ENCODE assay signal across 18 cellular contexts in the genomic region with DNA sequence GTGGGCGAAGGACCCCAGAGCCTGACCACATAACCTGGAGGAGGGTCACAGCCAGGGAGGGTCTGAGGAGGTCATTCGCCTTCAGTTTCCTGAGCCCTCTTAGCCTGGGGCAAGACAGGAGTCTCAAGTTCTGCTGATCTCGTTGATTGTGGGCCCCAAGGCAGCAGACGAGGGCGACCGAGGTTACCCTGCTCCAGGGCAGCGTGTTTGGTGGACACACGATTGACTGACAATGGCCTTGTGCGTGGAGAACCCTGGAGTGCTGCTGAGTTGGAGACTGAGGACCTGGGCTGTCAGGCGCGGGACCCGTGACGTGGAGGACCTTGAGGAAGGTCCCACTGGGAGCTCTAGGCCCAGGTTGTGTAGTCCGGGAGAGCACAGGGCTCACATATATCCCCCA. TPM values are rescaled to one million over a fixed set of nuclear protein-coding genes. Genes with fewer than 3 reads are reported as not detected.
DNase-seq lines count a peak whose midpoint lies in the region; TF ChIP-seq lines count a peak whose summit lies in the region.
"Had no signal": no experiment of that assay in that cellular context is flagged by ENCODE, and none has a peak within 500 bp of the region (broad histone marks: within the 10 kb centered on the region; RNA-seq: fewer than 3 reads in every experiment).

No MANE protein-coding gene starts in this region.

- H4K91ac ChIP-seq in mesenchymal stem cell (ENCODE audit: low read length) (no peak overlapping the region), trophoblast cell (ENCODE audit: low read depth, low read length) (no peak overlapping the region)

- H3K4me1 ChIP-seq in SJCRH30 = peaks cover 20% of the 10 kb centered on the region
- peaks cover 33% of the 10 kb centered on the region for H3K4me1 ChIP-seq in mesenchymal stem cell (ENCODE audit: control insufficient read depth, insufficient read depth, low read depth, low read length)
- H3K4me1 ChIP-seq in trophoblast cell (ENCODE audit: control insufficient read depth in 1 of 2, insufficient read depth in 2 of 2, low read length in 2 of 2) = peaks cover 9 to 13% of the 10 kb centered on the region in 2 experiments
- H3K4me1 ChIP-seq in spleen = peaks cover 3 to 78% (median 36%) of the 10 kb centered on the region in 6 donors
- H3K4me1 ChIP-seq in tibial nerve = no peaks in the 10 kb centered on the region
- H3K4me1 ChIP-seq: Caco-2 had no signal

- H3K4me2 ChIP-seq in mesenchymal stem cell (ENCODE audit: low read length, poor library complexity, severe bottlenecking) (no peak overlapping the region), trophoblast cell (ENCODE audit: low read length) (no peak overlapping the region)
- H3K4me2 ChIP-seq: PC-9 had no signal

- peak overlapping the region; percentile 29 for H2AK5ac ChIP-seq in mesenchymal stem cell (ENCODE audit: low read length, severe bottlenecking)
- H2AK5ac ChIP-seq in trophoblast cell (ENCODE audit: low read length) = no peak overlapping the region

- no peak overlapping the region for H4K12ac ChIP-seq in trophoblast cell (ENCODE audit: low read depth, low read length)

- no peak for TF ChIP-seq EP300 in tibial nerve (IDR thresholded peaks at IDR 0.05)

- WGBS in mesenchymal stem cell = 84% methylated on average over 9 of the region's 14 CpGs
- WGBS in trophoblast cell (ENCODE audit: extremely low coverage, insufficient coverage, insufficient read length) = no CpG with 5 or more reads among the region's 14 CpGs
- WGBS in spleen, 5 donors = 78 to 90% (median 84%) methylated on average over 14 of the region's 14 CpGs
- 80 to 82% methylated on average over 13 to 14 of the region's 14 CpGs for WGBS in tibial nerve, 2 donors

- in situ Hi-C loops in KBM-7 (cut with MboI; ENCODE audit: low pct_unique_long_range_greater_than_20kb, low sequenced_read_pairs) = no loop called here

- H2BK15ac ChIP-seq in mesenchymal stem cell (ENCODE audit: low read depth, poor library complexity, severe bottlenecking) = no peak overlapping the region

- H2BK12ac ChIP-seq in mesenchymal stem cell (ENCODE audit: low read length in 2 of 2) (no peak overlapping the region), trophoblast cell (ENCODE audit: low read length) (no peak overlapping the region)

- H3K23ac ChIP-seq in mesenchymal stem cell (ENCODE audit: low read length in 2 of 2) (no peak overlapping the region), trophoblast cell (ENCODE audit: low read length) (no peak overlapping the region)

- H2BK5ac ChIP-seq in mesenchymal stem cell (ENCODE audit: low read depth, low read length, poor library complexity, severe bottlenecking) = no peak overlapping the region
- no peak overlapping the region for H2BK5ac ChIP-seq in trophoblast cell (ENCODE audit: low read depth, low read length, poor library complexity)

- H3K36me3 ChIP-seq in SJCRH30 (no peaks in the 10 kb centered on the region), mesenchymal stem cell (ENCODE audit: control insufficient read depth in 1 of 2, insufficient read depth in 2 of 2, low read depth in 1 of 2, low read length in 2 of 2) (peaks cover 0 to 64% of the 10 kb centered on the region in 2 experiments), trophoblast cell (ENCODE audit: control insufficient read depth in 1 of 2, insufficient read depth in 2 of 2, low read length in 2 of 2) (peaks cover 5 to 7% of the 10 kb centered on the region in 2 experiments), spleen (peaks cover 0 to 67% (median 0%) of the 10 kb centered on the region in 6 donors), tibial nerve (no peaks in the 10 kb centered on the region)

- H3K18ac ChIP-seq in mesenchymal stem cell (ENCODE audit: low read depth in 1 of 2, low read length in 2 of 2) (no peak overlapping the region), trophoblast cell (ENCODE audit: low read length) (no peak overlapping the region)

- no peak for TF ChIP-seq CTCF in spleen (IDR thresholded peaks at IDR 0.05 in 8 of 11, conservative IDR thresholded peaks at IDR 0.05 in 3 of 11)
- no peak for TF ChIP-seq CTCF in tibial nerve (IDR thresholded peaks at IDR 0.05)

- no peak overlapping the region for H3K14ac ChIP-seq in mesenchymal stem cell (ENCODE audit: low read length in 2 of 2)
- peak overlapping the region; percentile 54 for H3K14ac ChIP-seq in trophoblast cell (ENCODE audit: low read length)

- peak overlapping the region; percentile 47 for H3K27ac ChIP-seq in SJCRH30
- H3K27ac ChIP-seq in mesenchymal stem cell (ENCODE audit: low read length, poor library complexity, severe bottlenecking) = no peak overlapping the region
- H3K27ac ChIP-seq in trophoblast cell (ENCODE audit: low read depth, low read length) = no peak overlapping the region
- H3K27ac ChIP-seq in spleen = no peak overlapping the region
- no peak overlapping the region for H3K27ac ChIP-seq in tibial nerve
- H3K27ac ChIP-seq: C4-2B, HL-60, PC-9 had no signal

- H2BK120ac ChIP-seq in mesenchymal stem cell (ENCODE audit: low read depth, low read length) (no peak overlapping the region), trophoblast cell (ENCODE audit: insufficient read depth, low read length, poor library complexity) (no peak overlapping the region)

- H2AFZ ChIP-seq in mesenchymal stem cell (ENCODE audit: low read depth, low read length) = no peak overlapping the region
- H2AFZ ChIP-seq in trophoblast cell (ENCODE audit: insufficient read depth, low read length, poor library complexity) = no peak overlapping the region
- H2AFZ ChIP-seq: PC-9 had no signal

- H3K79me2 ChIP-seq in trophoblast cell (ENCODE audit: control insufficient read depth, insufficient read depth, low read length, poor library complexity) = no peaks in the 10 kb centered on the region

- no peak for TF ChIP-seq POLR2A in spleen (IDR thresholded peaks at IDR 0.05)
- no peak for TF ChIP-seq POLR2A in tibial nerve (IDR thresholded peaks at IDR 0.05)

- no peak for DNase-seq in SJCRH30
- no peak for DNase-seq in mesenchymal stem cell
- DNase-seq in trophoblast cell = no peak
- peak; percentile 61 for DNase-seq in spleen
- DNase-seq in KBM-7 = no peak
- no peak for DNase-seq in tibial nerve (ENCODE audit: low spot score in 2 of 2)
- DNase-seq in NCI-H226 = no peak
- DNase-seq: Caco-2; CD8-positive, alpha-beta T cell; DND-41; Kasumi-1; NCI-H1436 treated with DMSO at 0.1 percent for 48 hours; NCI-H1930; NCI-H526; NK-92 treated with Interleukin-12 subunit alpha and Interleukin-12 subunit beta, amount 100 ng/mL, for 24 hours; PC-9 had no signal

- H4K8ac ChIP-seq in mesenchymal stem cell (ENCODE audit: low read length) = no peak overlapping the region
- no peak overlapping the region for H4K8ac ChIP-seq in trophoblast cell (ENCODE audit: low read depth, low read length)

- intact Hi-C loops in spleen (cut with DNase I; ENCODE audit: low total_unique reads) = no loop called here

- H3K9ac ChIP-seq in mesenchymal stem cell (ENCODE audit: low read length) = no peak overlapping the region
- no peak overlapping the region for H3K9ac ChIP-seq in trophoblast cell (ENCODE audit: low read length)

- no peak overlapping the region for H3K4me3 ChIP-seq in SJCRH30
- H3K4me3 ChIP-seq in mesenchymal stem cell (ENCODE audit: insufficient read depth in 1 of 2, low read depth in 1 of 2, low read length in 2 of 2) = no peak overlapping the region
- H3K4me3 ChIP-seq in trophoblast cell (ENCODE audit: low read depth, low read length) = no peak overlapping the region
- H3K4me3 ChIP-seq in spleen = no peak overlapping the region
- no peak overlapping the region for H3K4me3 ChIP-seq in tibial nerve
- H3K4me3 ChIP-seq: PC-9 had no signal

- peaks cover 45% of the 10 kb centered on the region for H3K79me1 ChIP-seq in mesenchymal stem cell (replicated peaks; ENCODE audit: low read length, poor library complexity, severe bottlenecking)
- H3K79me1 ChIP-seq in trophoblast cell (ENCODE audit: low read length) = peaks cover 6% of the 10 kb centered on the region

- H3K9me3 ChIP-seq in SJCRH30 (replicated peaks) = no peaks in the 10 kb centered on the region
- no peaks in the 10 kb centered on the region for H3K9me3 ChIP-seq in mesenchymal stem cell (ENCODE audit: control insufficient read depth, low read length)
- H3K9me3 ChIP-seq in trophoblast cell (ENCODE audit: insufficient read depth, low read depth, low read length) = peaks cover 3% of the 10 kb centered on the region
- no peaks in the 10 kb centered on the region for H3K9me3 ChIP-seq in spleen
- H3K9me3 ChIP-seq in tibial nerve = no peaks in the 10 kb centered on the region
- H3K9me3 ChIP-seq: Caco-2 had no signal

- H3K4ac ChIP-seq in mesenchymal stem cell (ENCODE audit: low read depth in 1 of 2, low read length in 2 of 2) (no peak overlapping the region), trophoblast cell (ENCODE audit: low read depth, low read length) (no peak overlapping the region)

- no peaks in the 10 kb centered on the region for H3K27me3 ChIP-seq in SJCRH30
- H3K27me3 ChIP-seq in mesenchymal stem cell (ENCODE audit: control insufficient read depth in 1 of 2, insufficient read depth in 1 of 2, low read length in 2 of 2) = peaks cover 0 to 44% of the 10 kb centered on the region in 2 experiments
- no peaks in the 10 kb centered on the region for H3K27me3 ChIP-seq in trophoblast cell (ENCODE audit: insufficient read depth, low read length)
- no peaks in the 10 kb centered on the region for H3K27me3 ChIP-seq in spleen (replicated peaks in 1 of 7)
- no peaks in the 10 kb centered on the region for H3K27me3 ChIP-seq in tibial nerve

RNA-seq across cellular contexts. Expression of gene DYSF, which starts 52.9 kb away (rescaled TPM):
- total RNA-seq in SJCRH30 (2014; rRNA removed; shearing (Covaris generic)) = 13.9 and 15.2 TPM in 2 replicates
- 0.33 TPM for polyA plus RNA-seq in mesenchymal stem cell (2013, experiment 1 of 2)
- 0.37 TPM for polyA plus RNA-seq in mesenchymal stem cell (2013, experiment 2 of 2)
- polyA plus RNA-seq in trophoblast cell (2013) = 39.9 and 45.3 TPM in 2 replicates
- total RNA-seq in spleen (100 to 1,000 TPM; 114 to 287 (median 142) TPM), tibial nerve (10 to 100 TPM in 1 of 4 donors, 1 to 10 TPM in 3; 4.2 to 12.0 (median 5.9) TPM)
- 10 to 100 TPM in 2 of 3 donors, 1 to 10 TPM in 1; 4.0 to 36.0 (median 13.7) TPM for polyA plus RNA-seq in spleen
